Comparison of ENCODE assay signal across 9 cellular contexts in the genomic region with DNA sequence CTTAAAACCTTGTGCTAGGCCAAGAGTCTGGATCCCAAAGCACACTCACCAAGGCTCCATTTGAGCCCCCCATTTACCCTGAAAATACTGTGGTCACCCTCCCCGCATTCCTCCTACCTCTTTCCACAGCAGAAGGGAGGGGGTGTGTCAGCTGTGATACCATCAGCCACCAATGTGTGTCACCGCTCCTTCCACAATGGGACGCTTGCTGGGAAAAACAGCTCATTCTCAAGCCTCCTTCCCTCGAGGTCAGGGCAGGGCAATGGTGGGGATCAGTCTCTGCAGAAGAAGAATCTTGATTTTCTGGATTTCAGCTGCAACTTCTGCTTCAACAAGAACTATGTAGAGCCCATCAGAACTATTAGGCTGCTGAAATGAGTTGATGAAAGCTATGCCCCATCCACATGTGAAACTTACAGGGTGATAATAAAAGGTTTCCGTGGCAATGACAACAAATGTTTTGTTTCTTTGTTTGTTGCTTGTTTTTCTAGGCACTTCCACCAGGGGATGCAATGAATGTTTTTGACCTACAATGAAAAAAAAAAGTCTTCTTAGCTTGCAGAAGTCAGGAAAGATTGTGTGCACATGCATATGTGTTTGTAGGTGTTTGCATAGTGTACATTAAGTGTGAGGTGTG. TPM values are rescaled to one million over a fixed set of nuclear protein-coding genes. Genes with fewer than 3 reads are reported as not detected.
DNase-seq lines count a peak whose midpoint lies in the region; ATAC-seq and TF ChIP-seq lines count a peak whose summit lies in the region.
"Had no signal": no experiment of that assay in that cellular context is flagged by ENCODE, and none has a peak within 500 bp of the region (broad histone marks: within the 10 kb centered on the region; RNA-seq: fewer than 3 reads in every experiment).

No MANE protein-coding gene starts in this region.

- H3K27ac ChIP-seq in iPS-18a (ENCODE audit: low read length), result peak overlapping the region; percentile 55
- no peak overlapping the region for H3K27ac ChIP-seq in effector memory CD4-positive, alpha-beta T cell (ENCODE audit: insufficient read depth, low read length, poor library complexity, severe bottlenecking)

- no peak for TF ChIP-seq POLR2A in GM18505 (IDR thresholded peaks at IDR 0.05; ENCODE audit: borderline replicate concordance, extremely low read depth, insufficient read depth, insufficient read length)

- no peak overlapping the region for H3K4me3 ChIP-seq in iPS-18a (ENCODE audit: low read length)
- H3K4me3 ChIP-seq in effector memory CD4-positive, alpha-beta T cell (ENCODE audit: insufficient read depth, low read depth, low read length, poor library complexity, severe bottlenecking), result no peak overlapping the region

- peak overlapping the region; percentile 64 for H3K9ac ChIP-seq in iPS-18a (ENCODE audit: low read length)

- DNase-seq in 8988T (peak; percentile 45), GM03348 (ENCODE audit: low spot score) (peak; percentile 21), RPMI7951 (ENCODE audit: low read depth) (peak; percentile 17), mesenteric fat pad (ENCODE audit: low spot score) (no peak)
- DNase-seq in effector memory CD4-positive, alpha-beta T cell, result no peak
- DNase-seq: NCI-H1417 treated with DMSO at 0.1 percent for 48 hours had no signal

- ATAC-seq in HG02970 (IDR thresholded peaks at IDR 0.05; ENCODE audit: low FRiP score, unreplicated experiment) (no peak), GM18505 (IDR thresholded peaks at IDR 0.05; ENCODE audit: unreplicated experiment) (no peak)

- no peaks in the 10 kb centered on the region for H3K27me3 ChIP-seq in iPS-18a (ENCODE audit: control insufficient read depth, insufficient read depth, low read length)
- H3K27me3 ChIP-seq in effector memory CD4-positive, alpha-beta T cell (replicated peaks; ENCODE audit: control insufficient read depth, insufficient read depth, low read length, poor library complexity, severe bottlenecking), result no peaks in the 10 kb centered on the region

- H3K9me3 ChIP-seq in iPS-18a (ENCODE audit: control insufficient read depth, low read depth, low read length), result no peaks in the 10 kb centered on the region
- H3K9me3 ChIP-seq in effector memory CD4-positive, alpha-beta T cell (ENCODE audit: control insufficient read depth, low read length), result no peaks in the 10 kb centered on the region

- peaks cover 12% of the 10 kb centered on the region for H3K4me1 ChIP-seq in iPS-18a (ENCODE audit: control insufficient read depth, low read depth, low read length)
- no peaks in the 10 kb centered on the region for H3K4me1 ChIP-seq in effector memory CD4-positive, alpha-beta T cell (ENCODE audit: control insufficient read depth, insufficient read depth, low read length, poor library complexity, severe bottlenecking)

- H3K36me3 ChIP-seq in iPS-18a (ENCODE audit: control insufficient read depth, low read depth, low read length), result no peaks in the 10 kb centered on the region
- H3K36me3 ChIP-seq in effector memory CD4-positive, alpha-beta T cell (ENCODE audit: control insufficient read depth, insufficient read depth, low read length), result no peaks in the 10 kb centered on the region

RNA-seq across cellular contexts. Expression of gene ZNF507, which starts 26.4 kb away (rescaled TPM):
- total RNA-seq in RPMI7951 (2014; rRNA removed; shearing (Covaris generic)), result 5.8 and 6.7 TPM in 2 replicates
- total RNA-seq in mesenteric fat pad, result 15.8 TPM

Comparison
In these comparisons a context has a peak if more than half of its experiments do, and no peak if none do; other contexts are left out.
1. DNase-seq: peak in 8988T (single experiment), GM03348 (single experiment) and RPMI7951 (single experiment); none in effector memory CD4-positive, alpha-beta T cell (0 of 3) and mesenteric fat pad (single experiment).